21 cellular contexts compared by ENCODE assay signal in the genomic region with DNA sequence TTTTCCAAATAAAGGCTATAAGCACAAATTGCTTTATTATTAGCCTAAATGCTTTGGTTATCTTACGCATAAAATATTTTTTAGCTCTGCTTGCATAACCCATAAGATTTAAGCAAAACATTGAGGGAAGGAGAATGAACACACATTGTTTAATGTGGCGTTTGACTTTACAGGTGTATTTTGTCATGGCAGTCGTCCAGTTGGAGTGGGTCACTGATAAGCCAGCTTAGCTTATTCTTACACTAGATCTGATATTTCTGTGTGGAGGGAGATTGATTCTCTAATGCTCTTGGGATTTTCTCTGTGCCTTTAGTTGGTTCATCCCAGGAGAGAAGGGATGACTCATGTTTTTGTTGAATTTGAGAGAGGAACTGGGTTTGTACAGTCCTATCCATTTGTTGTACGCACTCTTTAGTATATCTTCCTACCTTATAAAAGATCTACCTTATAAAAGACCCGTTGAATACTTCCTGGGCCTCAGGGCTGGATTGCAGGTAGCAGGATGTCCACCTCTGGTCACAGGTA.
"Had no signal": no experiment of that assay in that cellular context is flagged by ENCODE, and none has a peak within 500 bp of the region (broad histone marks: within the 10 kb centered on the region; RNA-seq: fewer than 3 reads in every experiment).

No MANE protein-coding gene starts in this region.

- H3K36me3 Mint-ChIP-seq: natural killer cell had no signal

- H3K27me3 ChIP-seq: breast epithelium, heart right ventricle, right lobe of liver, spleen, suprapubic skin, upper lobe of left lung had no signal

- H3K27me3 Mint-ChIP-seq: activated CD8-positive, alpha-beta memory T cell treated with anti-CD3 and anti-CD28 coated beads, Interleukin-2, amount 10 ng/mL, durations not matched to agents 7 days and 5 days; activated naive CD8-positive, alpha-beta T cell treated with anti-CD3 and anti-CD28 coated beads for 36 hours; activated T-cell treated with anti-CD3 and anti-CD28 coated beads, Interleukin-2, amount 50 U/mL, for 24 hours had no signal

- DNase-seq: activated CD4-positive, CD25-positive, alpha-beta regulatory T cell; activated CD8-positive, alpha-beta memory T cell treated with anti-CD3 and anti-CD28 coated beads, Interleukin-2, amount 10 ng/mL, durations not matched to agents 7 days and 5 days; activated effector memory CD4-positive, alpha-beta T cell treated with Interleukin-2 at 50 U/mL for 16 hours; activated naive CD8-positive, alpha-beta T cell treated with anti-CD3 and anti-CD28 coated beads for 36 hours; activated T-cell treated with anti-CD3 and anti-CD28 coated beads, Interleukin-2, amount 50 U/mL, for 24 hours; anterior cingulate cortex; heart right ventricle; mucosa of descending colon; natural killer cell; nucleus accumbens; psoas muscle; right lobe of liver; spleen; stimulated activated CD4-positive, alpha-beta T cell treated with anti-CD3 and anti-CD28 coated beads, Interleukin-1b, Interleukin-23, amount 100 ng/mL, for 48 hours; stimulated activated naive CD4-positive, alpha-beta T cell; T-helper 1 cell; upper lobe of left lung had no signal

- H3K27ac ChIP-seq: breast epithelium, heart right ventricle, psoas muscle, right lobe of liver, spleen, suprapubic skin, upper lobe of left lung had no signal

- H3K9me3 ChIP-seq: breast epithelium, heart right ventricle, mucosa of descending colon, psoas muscle, right lobe of liver, spleen, suprapubic skin, upper lobe of left lung had no signal

- H3K27ac Mint-ChIP-seq: activated CD8-positive, alpha-beta memory T cell treated with anti-CD3 and anti-CD28 coated beads, Interleukin-2, amount 10 ng/mL, durations not matched to agents 7 days and 5 days; activated naive CD8-positive, alpha-beta T cell treated with anti-CD3 and anti-CD28 coated beads for 36 hours; activated T-cell treated with anti-CD3 and anti-CD28 coated beads, Interleukin-2, amount 50 U/mL, for 24 hours; natural killer cell had no signal

- H3K4me3 Mint-ChIP-seq: activated CD8-positive, alpha-beta memory T cell treated with anti-CD3 and anti-CD28 coated beads, Interleukin-2, amount 10 ng/mL, durations not matched to agents 7 days and 5 days; activated naive CD8-positive, alpha-beta T cell treated with anti-CD3 and anti-CD28 coated beads for 36 hours; activated T-cell treated with anti-CD3 and anti-CD28 coated beads, Interleukin-2, amount 50 U/mL, for 24 hours; natural killer cell had no signal

- FAIRE-seq: frontal cortex, islet of Langerhans had no signal

- H3K36me3 ChIP-seq: breast epithelium, heart right ventricle, right lobe of liver, spleen, suprapubic skin, upper lobe of left lung had no signal

- H3K9me3 Mint-ChIP-seq: activated naive CD8-positive, alpha-beta T cell treated with anti-CD3 and anti-CD28 coated beads for 36 hours; activated T-cell treated with anti-CD3 and anti-CD28 coated beads, Interleukin-2, amount 50 U/mL, for 24 hours; natural killer cell had no signal

- H3K4me1 Mint-ChIP-seq: activated naive CD8-positive, alpha-beta T cell treated with anti-CD3 and anti-CD28 coated beads for 36 hours had no signal

- ATAC-seq: activated CD8-positive, alpha-beta memory T cell treated with anti-CD3 and anti-CD28 coated beads, Interleukin-2, amount 10 ng/mL, durations not matched to agents 7 days and 5 days; heart right ventricle; mucosa of descending colon; natural killer cell; psoas muscle; right lobe of liver had no signal

- H3K4me1 ChIP-seq: breast epithelium, psoas muscle, right lobe of liver, upper lobe of left lung had no signal

- H3K4me3 ChIP-seq: breast epithelium, heart right ventricle, mucosa of descending colon, psoas muscle, right lobe of liver, spleen, suprapubic skin, upper lobe of left lung had no signal
